Comparison of ENCODE assay signal across 7 cellular contexts in the genomic region with DNA sequence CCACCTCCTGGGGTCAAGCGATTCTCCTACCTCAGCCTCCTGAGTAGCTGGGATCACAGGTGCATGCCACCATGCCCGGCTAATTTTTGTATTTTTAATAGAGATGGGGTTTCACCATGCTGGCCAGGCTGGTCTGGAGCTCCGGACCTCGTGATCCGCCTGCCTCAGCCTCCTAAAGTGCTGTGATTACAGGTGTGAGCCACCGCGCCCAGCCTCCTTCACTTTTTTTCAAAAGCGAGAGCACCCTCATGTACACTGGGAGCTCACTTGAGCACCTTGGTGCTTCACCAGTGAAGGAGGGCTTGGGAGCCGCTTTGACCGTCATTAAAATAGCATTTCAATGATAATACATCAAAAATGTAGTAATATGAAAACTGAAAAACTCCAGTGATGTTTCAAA.
DNase-seq lines count a peak whose midpoint lies in the region; TF ChIP-seq lines count a peak whose summit lies in the region.
"Not testable (repeated sequence)": the region's sequence is repeated elsewhere in the genome, so short reads cannot be mapped to it uniquely, and the experiment has no call there.

No MANE protein-coding gene starts in this region.

- not testable (repeated sequence) for H3K36me3 ChIP-seq in osteoblast (ENCODE audit: insufficient read depth, low read length); sigmoid colon

- not testable (repeated sequence) for H3K4me3 ChIP-seq in osteoblast (ENCODE audit: insufficient read depth, low read length); sigmoid colon

- not testable (repeated sequence) for H3K4me1 Mint-ChIP-seq in type B pancreatic cell (ENCODE audit: unreplicated experiment)

- CTCF ChIA-PET in RWPE1 (lab: Yijun Ruan, JAX) = interaction anchor here (0.7 kb wide), 1 partner anchor 27 kb away, joined by 3 read pairs; no protein-coding TSS in a partner anchor

- H3K27ac Mint-ChIP-seq in type B pancreatic cell = not testable (repeated sequence)

- not testable (repeated sequence) for H4K20me1 ChIP-seq in osteoblast (ENCODE audit: insufficient read depth, low read length)

- H3K9me3 ChIP-seq in osteoblast (ENCODE audit: low read depth, low read length); sigmoid colon: not testable (repeated sequence)

- H3K27ac ChIP-seq in RWPE1 = peak overlapping the region; percentile 79
- H3K27ac ChIP-seq in osteoblast (ENCODE audit: low read depth, low read length); sigmoid colon: not testable (repeated sequence)

- not testable (repeated sequence) for TF ChIP-seq POLR2A in sigmoid colon (IDR thresholded peaks at IDR 0.05)

- not testable (repeated sequence) for DNase-seq in RWPE1 (ENCODE audit: low spot score)
- DNase-seq in activated CD8-positive, alpha-beta memory T cell treated with anti-CD3 and anti-CD28 coated beads for 24 hours = peak; percentile 11
- DNase-seq in activated effector memory CD4-positive, alpha-beta T cell treated with anti-CD3 and anti-CD28 coated beads, Interleukin-2, amount 50 U/mL, for 16 hours = peak; percentile 33
- DNase-seq in ecto neural progenitor cell (ENCODE audit: low spot score) (peak; percentile 7), osteoblast (ENCODE audit: insufficient read length, low spot score, missing footprints) (peak; percentile 26), sigmoid colon (peak; percentile 26), type B pancreatic cell (ENCODE audit: extremely low spot score, unreplicated experiment) (peak; percentile 39)

- not testable (repeated sequence) for H2AFZ ChIP-seq in osteoblast (ENCODE audit: low read length)

- H3K4me2 ChIP-seq in osteoblast (ENCODE audit: insufficient read depth, low read length) = not testable (repeated sequence)

- whole genome bisulfite sequencing in sigmoid colon, 2 donors = 92 to 95% methylated on average over 10 of the region's 10 CpGs

- H3K79me2 ChIP-seq in osteoblast (ENCODE audit: insufficient read depth, low read length) = not testable (repeated sequence)

- H3K27me3 ChIP-seq in osteoblast (ENCODE audit: insufficient read depth, low read length); sigmoid colon: not testable (repeated sequence)

- peaks cover 19% of the 10 kb centered on the region for H3K27me3 Mint-ChIP-seq in type B pancreatic cell

- not testable (repeated sequence) for H3K4me3 Mint-ChIP-seq in type B pancreatic cell

- TF ChIP-seq CTCF in RWPE1 (conservative IDR thresholded peaks at IDR 0.05; ENCODE audit: low read depth); osteoblast (IDR thresholded peaks at IDR 0.05; ENCODE audit: extremely low read depth, low read depth, low read length); sigmoid colon (IDR thresholded peaks at IDR 0.05); type B pancreatic cell (conservative IDR thresholded peaks at IDR 0.05): not testable (repeated sequence)

- not testable (repeated sequence) for H3K9me3 Mint-ChIP-seq in type B pancreatic cell

- H3K4me1 ChIP-seq in osteoblast (ENCODE audit: insufficient read depth, low read length); sigmoid colon: not testable (repeated sequence)

- POLR2A ChIA-PET in RWPE1 (lab: Yijun Ruan, JAX; ENCODE audit: low non-redundant PET) = not testable (repeated sequence)

- not testable (repeated sequence) for H3K36me3 Mint-ChIP-seq in type B pancreatic cell

- intact Hi-C loops in sigmoid colon (cut with DNase I) = not testable (repeated sequence)

- TF ChIP-seq EP300 in sigmoid colon (IDR thresholded peaks at IDR 0.05) = not testable (repeated sequence)
